Comparison of ENCODE assay signal across 20 cellular contexts in genomic region chr20:43921227-43921780, GRCh38. TPM values are rescaled to one million over a fixed set of nuclear protein-coding genes. Genes with fewer than 3 reads are reported as not detected.
DNase-seq lines count a peak whose midpoint lies in the region; ATAC-seq, FAIRE-seq and TF ChIP-seq lines count a peak whose summit lies in the region.
"Had no signal": no experiment of that assay in that cellular context is flagged by ENCODE, and none has a peak within 500 bp of the region (broad histone marks: within the 10 kb centered on the region; RNA-seq: fewer than 3 reads in every experiment).

No MANE protein-coding gene starts in this region.

- H3K27ac ChIP-seq in CD4-positive, CD25-positive, alpha-beta regulatory T cell (ENCODE audit: insufficient read depth, low read length, poor library complexity, severe bottlenecking) = no peak overlapping the region
- H3K27ac ChIP-seq in MM.1S (ENCODE audit: low read length) (peak overlapping the region; percentile 21; the same call in 1 of the 2 replicates), K562 (ENCODE audit: extremely low read depth, low read depth, low read length) (no peak overlapping the region), hepatocyte (no peak overlapping the region), coronary artery (no peak overlapping the region)

- H3K9me1 ChIP-seq in K562 (ENCODE audit: control insufficient read depth, insufficient read depth, low read length) = no peaks in the 10 kb centered on the region

- peak overlapping the region; percentile 39 for H3K4me2 ChIP-seq in MM.1S (ENCODE audit: low read depth, low read length)
- no peak overlapping the region for H3K4me2 ChIP-seq in K562 (ENCODE audit: insufficient read depth, low read length)
- H3K4me2 ChIP-seq in hepatocyte = no peak overlapping the region

- no peaks in the 10 kb centered on the region for H3K9me3 Mint-ChIP-seq in CD4-positive, CD25-positive, alpha-beta regulatory T cell
- H3K9me3 Mint-ChIP-seq: CD4-positive, alpha-beta memory T cell; HFFc6 had no signal

- H3F3A ChIP-seq in MM.1S (ENCODE audit: insufficient read depth, low read length) = peaks cover 14% of the 10 kb centered on the region

- H3K4me3 ChIP-seq in CD4-positive, CD25-positive, alpha-beta regulatory T cell (ENCODE audit: low read depth, low read length) = no peak overlapping the region
- no peak overlapping the region for H3K4me3 ChIP-seq in MM.1S (ENCODE audit: low read length)
- no peak overlapping the region for H3K4me3 ChIP-seq in K562
- H3K4me3 ChIP-seq in hepatocyte = no peak overlapping the region
- no peak overlapping the region for H3K4me3 ChIP-seq in coronary artery
- H3K4me3 ChIP-seq: A549 had no signal

- peaks cover 50% of the 10 kb centered on the region for H3K4me1 ChIP-seq in CD4-positive, CD25-positive, alpha-beta regulatory T cell (ENCODE audit: control insufficient read depth, insufficient read depth, low read length, poor library complexity, severe bottlenecking)
- peaks cover 57% of the 10 kb centered on the region for H3K4me1 ChIP-seq in MM.1S (ENCODE audit: low read length)
- peaks cover 0 to under 1% of the 10 kb centered on the region in 2 experiments; a peak in 2 of 5 replicates for H3K4me1 ChIP-seq in K562 (replicated peaks in 1 of 2; ENCODE audit: control insufficient read depth in 2 of 2, insufficient read depth in 2 of 2, low read length in 2 of 2)
- H3K4me1 ChIP-seq in hepatocyte (ENCODE audit: insufficient read depth) = peaks cover 7% of the 10 kb centered on the region

- TF ChIP-seq POLR2A in K562 (conservative IDR thresholded peaks at IDR 0.05) = no peak

- no peak overlapping the region for H3K9ac ChIP-seq in MM.1S (ENCODE audit: low read length)
- H3K9ac ChIP-seq in K562 (ENCODE audit: insufficient read depth in 1 of 2, low read depth in 2 of 2, low read length in 2 of 2) = no peak overlapping the region

- peak in 1 of 2 donors; percentile 24 for ATAC-seq in CD4-positive, CD25-positive, alpha-beta regulatory T cell (ENCODE audit: low read depth in 2 of 2)
- ATAC-seq in GM19395 (IDR thresholded peaks at IDR 0.05; ENCODE audit: unreplicated experiment) (peak; percentile 36), K562 (no peak), GM19397 (IDR thresholded peaks at IDR 0.05; ENCODE audit: unreplicated experiment) (no peak)
- ATAC-seq: A549 had no signal

- peaks cover 9 to 73% (median 55%) of the 10 kb centered on the region in 4 donors for H3K4me1 Mint-ChIP-seq in CD4-positive, CD25-positive, alpha-beta regulatory T cell

- in situ Hi-C loops in K562 (cut with MboI) = no loop called here

- no peaks in the 10 kb centered on the region for H3K9me2 ChIP-seq in MM.1S (replicated peaks; ENCODE audit: insufficient read depth, low read length)
- H3K9me2 ChIP-seq in hepatocyte (replicated peaks; ENCODE audit: insufficient read depth) = no peaks in the 10 kb centered on the region

- POLR2A ChIA-PET in K562 (lab: Yijun Ruan, JAX) = no interaction called here

- no peak for TF ChIP-seq EP300 in K562 (IDR thresholded peaks at IDR 0.05; ENCODE audit: low read length)

- no peak for FAIRE-seq in K562 (lab: Jason Lieb, UNC)
- FAIRE-seq: A549, D721Med, H1 had no signal

- TF ChIP-seq CTCF in MM.1S (IDR thresholded peaks at IDR 0.05; ENCODE audit: low read length) = no peak
- TF ChIP-seq CTCF in K562 (IDR thresholded peaks at IDR 0.05 in 2 of 3, conservative IDR thresholded peaks at IDR 0.05 in 1 of 3; ENCODE audit: insufficient read depth in 2 of 3, low read depth in 1 of 3, low read length in 3 of 3) = no peak
- TF ChIP-seq CTCF in hepatocyte (IDR thresholded peaks at IDR 0.05; ENCODE audit: poor library complexity) = no peak
- TF ChIP-seq CTCF in coronary artery (IDR thresholded peaks at IDR 0.05) = no peak

- intact Hi-C loops in K562 (cut with micrococcal nuclease) = no loop called here

- peaks cover 3% of the 10 kb centered on the region for H3K36me3 Mint-ChIP-seq in CD4-positive, CD25-positive, alpha-beta regulatory T cell
- H3K36me3 Mint-ChIP-seq: CD4-positive, alpha-beta memory T cell; IgD-negative memory B cell had no signal

- CTCF ChIA-PET in K562 (lab: Yijun Ruan, JAX; ENCODE audit: low intra/inter-chr PET ratio) = no interaction called here

- peak overlapping the region in 2 of 3 donors; percentile 16 to 59 for H3K27ac Mint-ChIP-seq in CD4-positive, CD25-positive, alpha-beta regulatory T cell
- H3K27ac Mint-ChIP-seq: IgD-negative memory B cell had no signal

- no peaks in the 10 kb centered on the region for H3K36me3 ChIP-seq in CD4-positive, CD25-positive, alpha-beta regulatory T cell (ENCODE audit: control insufficient read depth, insufficient read depth, low read length)
- no peaks in the 10 kb centered on the region for H3K36me3 ChIP-seq in MM.1S (replicated peaks; ENCODE audit: insufficient read depth, low read length)
- H3K36me3 ChIP-seq in K562 (ENCODE audit: control insufficient read depth, insufficient read depth, low read length) = no peaks in the 10 kb centered on the region
- H3K36me3 ChIP-seq in hepatocyte (replicated peaks; ENCODE audit: insufficient read depth, low read depth) = no peaks in the 10 kb centered on the region

- no peaks in the 10 kb centered on the region for H4K20me1 ChIP-seq in MM.1S (ENCODE audit: insufficient read depth, low read length)
- H4K20me1 ChIP-seq in K562 (replicated peaks; ENCODE audit: control insufficient read depth, insufficient read depth, low read length) = no peaks in the 10 kb centered on the region
- H4K20me1 ChIP-seq in hepatocyte (ENCODE audit: insufficient read depth, poor library complexity, severe bottlenecking) = no peaks in the 10 kb centered on the region

- DNase-seq in CD4-positive, CD25-positive, alpha-beta regulatory T cell = peak in 1 of 3 donors; percentile 54
- DNase-seq in MM.1S = peak; percentile 81
- no peak for DNase-seq in K562 (ENCODE audit: extremely low read depth in 1 of 4, low spot score in 3 of 4)
- DNase-seq in hepatocyte (ENCODE audit: low spot score) = no peak
- DNase-seq in KG1 (lab: John Stamatoyannopoulos, UW) = no peak
- DNase-seq in coronary artery (ENCODE audit: low spot score) = no peak
- DNase-seq: CD4-positive, alpha-beta memory T cell; GF-D8; HFFc6; NCI-H1092; NCI-H1694; NCI-H2107; NCI-H226; SHP77 treated with DMSO at 0.1 percent for 48 hours had no signal

- BruUV-seq in K562 (replicated peaks; lab: Mats Ljungman, UMichigan) = no TSS peak

- H3K9me3 ChIP-seq in CD4-positive, CD25-positive, alpha-beta regulatory T cell (ENCODE audit: control insufficient read depth in 2 of 2, low read length in 2 of 2) = no peaks in the 10 kb centered on the region
- H3K9me3 ChIP-seq in MM.1S (replicated peaks; ENCODE audit: insufficient read depth, low read length) (no peaks in the 10 kb centered on the region), K562 (replicated peaks; ENCODE audit: control insufficient read depth, insufficient read depth, low read depth, low read length) (no peaks in the 10 kb centered on the region), hepatocyte (ENCODE audit: low read depth) (no peaks in the 10 kb centered on the region)
- H3K9me3 ChIP-seq: A549 had no signal

- H3K79me2 ChIP-seq in MM.1S (ENCODE audit: low read length) (peaks cover 100% of the 10 kb centered on the region), K562 (ENCODE audit: control insufficient read depth, insufficient read depth, low read length) (no peaks in the 10 kb centered on the region), hepatocyte (peaks cover 5% of the 10 kb centered on the region)

- H2AFZ ChIP-seq in MM.1S (ENCODE audit: low read length) (no peak overlapping the region), K562 (ENCODE audit: low read depth, low read length) (no peak overlapping the region), hepatocyte (no peak overlapping the region)

- H3K4me3 Mint-ChIP-seq in CD4-positive, CD25-positive, alpha-beta regulatory T cell = peak overlapping the region in 1 of 4 donors; percentile 45
- H3K4me3 Mint-ChIP-seq: HFFc6 had no signal

- WGBS in K562 (ENCODE audit: insufficient coverage, low coverage, missing lambda C conversion rate) = 0% methylated on average over 2 of the region's 2 CpGs
- 87% methylated on average over 2 of the region's 2 CpGs for WGBS in hepatocyte (ENCODE audit: low lambda C conversion rate, missing lambda C conversion rate)

- no peaks in the 10 kb centered on the region for H3K27me3 Mint-ChIP-seq in CD4-positive, CD25-positive, alpha-beta regulatory T cell

- H3K27me3 ChIP-seq in CD4-positive, CD25-positive, alpha-beta regulatory T cell (ENCODE audit: control insufficient read depth, insufficient read depth, low read length) = no peaks in the 10 kb centered on the region
- H3K27me3 ChIP-seq in MM.1S (replicated peaks; ENCODE audit: insufficient read depth, low read length) = no peaks in the 10 kb centered on the region
- peaks cover 1 to 14% of the 10 kb centered on the region in 2 experiments; a peak in 3 of 5 replicates for H3K27me3 ChIP-seq in K562 (ENCODE audit: control insufficient read depth in 2 of 2, insufficient read depth in 2 of 2, low read length in 2 of 2)
- peaks cover 32% of the 10 kb centered on the region for H3K27me3 ChIP-seq in hepatocyte

- TF ChIP-seq RAD21 in K562 (CRISPR knock-in tag; conservative IDR thresholded peaks at IDR 0.05 in 1 of 2, IDR thresholded peaks at IDR 0.05 in 1 of 2) = no peak

TF ChIP-seq in K562, 482 proteins besides CTCF, POLR2A, EP300 and RAD21:
- TF ChIP-seq PRPF4 (IDR thresholded peaks at IDR 0.05; ENCODE audit: insufficient read depth, low read depth, low read length, poor library complexity, severe bottlenecking) (no peak), RBM25 (IDR thresholded peaks at IDR 0.05; ENCODE audit: low read depth, low read length, severe bottlenecking) (peak; percentile 73)
TF ChIP-seq in K562: peak in this region for 1.

RNA-seq across cellular contexts. Expression of gene TOX2, which starts 6.7 kb away (rescaled TPM):
- 9.2 TPM for total RNA-seq in CD4-positive, CD25-positive, alpha-beta regulatory T cell
- polyA plus RNA-seq in CD4-positive, CD25-positive, alpha-beta regulatory T cell = 1 to 10 TPM; 2.0 to 5.6 (median 2.8) TPM
- total RNA-seq in K562 (2011; cell fraction: chromatin; rRNA removed; ENCODE audit: low replicate concordance) = not detected in 2 replicates
- total RNA-seq in K562 (2011; cell fraction: nucleolus; rRNA removed) = not detected in 2 replicates
- total RNA-seq in K562 (2011; cell fraction: nucleoplasm; rRNA removed) = not detected in 2 replicates
- total RNA-seq in K562 (2014; rRNA removed) (not detected in 2 replicates), K562 (2014; rRNA removed; fragmentation: Illumina TruSeq; extraction: Trizol) (not detected in 2 replicates), K562 (2015; rRNA removed; fragmentation: Illumina TruSeq; extraction: Trizol) (not detected in 2 replicates), K562 (2021) (not detected in 2 replicates), hepatocyte (0.87 and 2.8 TPM in 2 replicates)
- polyA plus RNA-seq in K562 (2011; rRNA removed) (not detected in 2 replicates), K562 (2014; fragmentation: Illumina TruSeq; extraction: Trizol) (not detected in 2 replicates), K562 (2014; fragmentation: Nextera tagmentation; extraction: Ambion mirVana) (not detected), K562 (2014; rRNA removed) (not detected in 2 replicates), hepatocyte (12.1 and 13.4 TPM in 2 replicates)
- polyA plus RNA-seq in K562 (2011; cell fraction: cytosol; rRNA removed) = not detected in 2 replicates
- not detected in 2 replicates for polyA plus RNA-seq in K562 (2011; cell fraction: nucleus; rRNA removed)
- 0.05 and 0.18 TPM in 2 replicates for polyA plus RNA-seq in K562 (2012)
- not detected in 2 replicates for polyA minus RNA-seq in K562 (2011; rRNA and poly(A)+ RNA removed)
- not detected in 2 replicates for polyA minus RNA-seq in K562 (2011; cell fraction: cytosol; rRNA and poly(A)+ RNA removed)
- polyA minus RNA-seq in K562 (2011; cell fraction: nucleus; rRNA and poly(A)+ RNA removed) = not detected in 2 replicates
